ENCODE assay signal across 8 cellular contexts in the genomic region with DNA sequence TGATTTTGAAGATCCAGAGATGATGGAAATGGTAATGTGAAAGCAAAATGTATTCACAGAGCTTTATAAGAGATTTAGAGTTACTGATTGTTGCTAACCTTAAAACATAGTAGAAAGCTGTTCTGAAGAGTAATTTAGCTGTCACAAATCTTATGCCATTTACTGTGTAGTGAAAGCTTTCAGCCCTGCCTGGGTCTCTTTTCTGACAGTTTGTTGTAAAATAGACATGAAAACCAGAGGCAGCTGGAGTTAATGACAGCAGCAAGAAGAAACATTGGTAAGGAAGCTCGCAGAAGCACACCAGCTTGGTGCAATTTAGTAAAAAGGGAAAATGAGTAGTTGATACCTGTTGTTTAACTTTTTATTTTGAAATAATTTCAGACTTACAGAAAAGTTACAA.
"Had no signal": no experiment of that assay in that cellular context is flagged by ENCODE, and none has a peak within 500 bp of the region (broad histone marks: within the 10 kb centered on the region; RNA-seq: fewer than 3 reads in every experiment).

No MANE protein-coding gene starts in this region.

- H3K4me2 ChIP-seq: GM23338 had no signal

- H3K4me1 Mint-ChIP-seq: GM23338, H9 had no signal

- H3K27ac Mint-ChIP-seq: GM23338, H9 had no signal

- ATAC-seq: GM23338, K562 had no signal

- FAIRE-seq: H1, H54, K562 had no signal

- DNase-seq: H9, HCEC 1CT, IMR-90 had no signal

- H3K27ac ChIP-seq: HL-60 had no signal

- H3K9me3 Mint-ChIP-seq: GM23338, H9 had no signal

- H3K4me3 ChIP-seq: GM23338, K562 had no signal

- H3K4me3 Mint-ChIP-seq: GM23338, H9 had no signal

- H2AFZ ChIP-seq: GM23338 had no signal
